8 cellular contexts compared by ENCODE assay signal in the genomic region with DNA sequence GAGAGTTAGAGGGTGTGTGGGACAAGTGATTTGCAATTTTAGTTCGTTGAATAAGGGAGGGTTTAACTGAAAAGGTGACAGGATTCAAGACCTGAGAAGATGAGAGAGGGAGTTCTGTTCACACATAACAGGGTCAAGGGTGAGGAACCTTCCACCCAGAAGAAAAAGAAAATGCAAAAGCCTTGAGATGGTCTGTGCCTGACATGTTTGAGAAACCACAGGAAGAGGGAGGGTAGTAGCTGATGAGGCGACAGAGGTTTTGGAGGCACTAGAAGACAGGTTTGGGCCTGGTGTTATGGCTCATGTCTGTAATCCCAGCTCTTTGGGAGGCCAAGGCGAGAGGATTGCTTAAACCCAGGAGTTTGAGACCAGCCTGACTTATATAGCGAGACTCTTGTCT. TPM values are rescaled to one million over a fixed set of nuclear protein-coding genes. Genes with fewer than 3 reads are reported as not detected.
DNase-seq lines count a peak whose midpoint lies in the region; ATAC-seq, FAIRE-seq and TF ChIP-seq lines count a peak whose summit lies in the region.

No MANE protein-coding gene starts in this region.

- H3K27me3 ChIP-seq in PC-9 (ENCODE audit: insufficient read depth, low read depth) (no peaks in the 10 kb centered on the region), dorsolateral prefrontal cortex (no peaks in the 10 kb centered on the region)

- ATAC-seq in HG02840 (IDR thresholded peaks at IDR 0.05; ENCODE audit: low FRiP score, unreplicated experiment) (no peak), GM21423 (IDR thresholded peaks at IDR 0.05; ENCODE audit: unreplicated experiment) (no peak), GM19351 (IDR thresholded peaks at IDR 0.05; ENCODE audit: unreplicated experiment) (no peak)

- H3K9me3 ChIP-seq in PC-9 (ENCODE audit: insufficient read depth, low read depth): no peaks in the 10 kb centered on the region

- TF ChIP-seq CTCF in GM12865 (IDR thresholded peaks at IDR 0.05; ENCODE audit: insufficient read depth, low read depth, low read length, missing control alignments): no peak
- no peak for TF ChIP-seq CTCF in PC-9 (conservative IDR thresholded peaks at IDR 0.05)
- TF ChIP-seq CTCF in dorsolateral prefrontal cortex (IDR thresholded peaks at IDR 0.05 in 54 of 56, conservative IDR thresholded peaks at IDR 0.05 in 2 of 56; ENCODE audit: low read depth in 1 of 56, partially characterized antibody in 56 of 56): no peak
- TF ChIP-seq CTCF in progenitor cell of endocrine pancreas (IDR thresholded peaks at IDR 0.05; ENCODE audit: unreplicated experiment): no peak
- no peak for TF ChIP-seq CTCF in D721Med (IDR thresholded peaks at IDR 0.05; ENCODE audit: insufficient read depth, missing control alignments)

- H4K20me1 ChIP-seq in PC-9 (ENCODE audit: insufficient read depth): no peaks in the 10 kb centered on the region

- no peak for FAIRE-seq in D721Med (lab: Jason Lieb, UNC)

- peak overlapping the region; percentile 85 for H3K4me2 ChIP-seq in PC-9

- H2AFZ ChIP-seq in PC-9: peak overlapping the region; percentile 95

- H3K4me3 Mint-ChIP-seq in progenitor cell of endocrine pancreas (ENCODE audit: low read depth): peak overlapping the region; percentile 90

- H3K4me1 ChIP-seq in PC-9 (replicated peaks; ENCODE audit: insufficient read depth): peaks cover 26% of the 10 kb centered on the region

- H3K9me3 Mint-ChIP-seq in progenitor cell of endocrine pancreas (ENCODE audit: low read depth): no peaks in the 10 kb centered on the region

- CTCF ChIA-PET in PC-9 (lab: Charles Lee): no interaction called here

- no peaks in the 10 kb centered on the region for H3K9me2 ChIP-seq in PC-9 (ENCODE audit: insufficient read depth)

- H3K27ac Mint-ChIP-seq in progenitor cell of endocrine pancreas: no peak overlapping the region

- DNase-seq in GM12865 (ENCODE audit: low read depth) (peak; percentile 53), PC-9 (no peak), dorsolateral prefrontal cortex (no peak), progenitor cell of endocrine pancreas (ENCODE audit: low spot score, unreplicated experiment) (no peak), D721Med (ENCODE audit: insufficient read length, low spot score) (no peak)

- intact Hi-C loops in PC-9 (cut with micrococcal nuclease; ENCODE audit: unreplicated experiment): loop anchor here (2.0 kb wide), 1 partner anchor 52 kb away; the partner anchor contains the start of gene PRKAR2A
- intact Hi-C loops in dorsolateral prefrontal cortex (cut with DNase I): loop anchor here in 1 of 2 donors (5.0 kb wide), 1 partner anchor 52 kb away; the partner anchor contains the start of gene PRKAR2A

- no peaks in the 10 kb centered on the region for H3K36me3 Mint-ChIP-seq in progenitor cell of endocrine pancreas (ENCODE audit: insufficient read depth)

- H3F3A ChIP-seq in PC-9 (ENCODE audit: insufficient read depth, low read depth): peaks cover 23% of the 10 kb centered on the region; the same call in 1 of the 2 replicates

- no peaks in the 10 kb centered on the region for H3K36me3 ChIP-seq in PC-9 (ENCODE audit: low read depth)

- H3K4me1 Mint-ChIP-seq in progenitor cell of endocrine pancreas (ENCODE audit: low read depth): peaks cover 15% of the 10 kb centered on the region

- H3K4me3 ChIP-seq in GM12865 (ENCODE audit: low read depth, low read length) (peak overlapping the region; percentile 79), PC-9 (peak overlapping the region; percentile 60), dorsolateral prefrontal cortex (peak overlapping the region in 54 of 59 donors; percentile 55 to 91 (median 76))

- no TSS peak for BruUV-seq in PC-9 (replicated peaks; lab: Mats Ljungman, UMichigan)

- H3K79me2 ChIP-seq in PC-9 (ENCODE audit: low read depth): no peaks in the 10 kb centered on the region

- POLR2A ChIA-PET in PC-9 (lab: Charles Lee; ENCODE audit: unreplicated experiment): interaction anchor here (0.7 kb wide), 1 partner anchor 344 kb away, joined by 8 read pairs; no protein-coding TSS in a partner anchor

- H3K27ac ChIP-seq in PC-9 (no peak overlapping the region; the same call in 1 of the 2 replicates), dorsolateral prefrontal cortex (peak overlapping the region in 14 of 59 donors; percentile 13 to 83 (median 65))

- H3K27me3 Mint-ChIP-seq in progenitor cell of endocrine pancreas: no peaks in the 10 kb centered on the region

RNA-seq across cellular contexts. Expression of gene SLC25A20, which starts 0.6 kb away (rescaled TPM):
- total RNA-seq in PC-9 (2021) (2.9 and 4.9 TPM in 2 replicates), dorsolateral prefrontal cortex (10 to 100 TPM in 76 of 120 experiments, 1 to 10 TPM in 44; 6.2 to 24.2 (median 11.2) TPM), progenitor cell of endocrine pancreas (14.2 and 17.1 TPM in 2 replicates)

RNA-seq across cellular contexts. Expression of gene ARIH2, which starts 19.3 kb away (rescaled TPM):
- total RNA-seq in PC-9 (2021): 86.1 and 96.8 TPM in 2 replicates
- total RNA-seq in dorsolateral prefrontal cortex: 100 to 1,000 TPM in 116 of 120 experiments, 10 to 100 TPM in 4; 88.9 to 207 (median 127) TPM
- 105 and 121 TPM in 2 replicates for total RNA-seq in progenitor cell of endocrine pancreas

RNA-seq across cellular contexts. Expression of gene PRKAR2A, which starts 51.6 kb away (rescaled TPM):
- total RNA-seq in PC-9 (2021) (54.2 and 78.9 TPM in 2 replicates), dorsolateral prefrontal cortex (10 to 100 TPM; 19.8 to 50.2 (median 30.1) TPM), progenitor cell of endocrine pancreas (30.0 and 34.5 TPM in 2 replicates)
